Comparison of ENCODE assay signal across 2 cellular contexts in the genomic region with DNA sequence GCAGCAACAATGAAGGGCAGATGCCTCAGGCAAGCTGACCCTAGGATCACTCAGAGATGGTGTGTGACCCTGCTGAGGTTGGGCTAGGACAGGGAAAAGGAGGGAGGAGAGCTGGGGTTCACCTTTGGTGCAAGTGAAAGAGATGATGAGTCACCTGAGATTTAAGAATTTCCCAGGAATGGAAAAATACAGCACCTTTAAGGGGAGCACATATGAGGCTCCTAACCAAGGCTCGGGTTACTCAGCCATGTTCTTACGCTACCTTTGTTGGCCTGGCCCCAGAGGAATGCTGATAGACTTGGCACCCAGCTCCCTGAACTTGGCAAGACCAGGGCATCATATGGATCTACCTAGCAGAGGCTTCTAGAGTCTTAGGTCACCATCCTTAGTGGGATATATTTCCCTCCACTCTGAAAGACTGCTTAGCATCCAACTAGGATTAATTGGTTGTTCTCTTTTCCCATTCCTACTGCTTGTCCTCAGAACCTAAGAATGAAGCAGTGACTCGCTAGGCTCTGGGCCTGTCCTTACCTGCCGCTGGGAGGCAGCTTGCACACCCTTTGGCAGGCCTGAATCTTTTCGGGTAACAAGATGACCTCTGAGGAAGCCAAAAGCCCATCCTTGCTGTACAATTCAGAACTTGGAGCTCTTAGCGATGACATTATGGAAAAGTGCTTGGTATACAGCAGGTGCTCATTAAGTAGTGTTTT.
TF ChIP-seq lines count a peak whose summit lies in the region.

No MANE protein-coding gene starts in this region.

TF ChIP-seq in WTC11, 78 proteins besides CTCF, POLR2A, EP300 and RAD21:
- TF ChIP-seq, protein P1, sequence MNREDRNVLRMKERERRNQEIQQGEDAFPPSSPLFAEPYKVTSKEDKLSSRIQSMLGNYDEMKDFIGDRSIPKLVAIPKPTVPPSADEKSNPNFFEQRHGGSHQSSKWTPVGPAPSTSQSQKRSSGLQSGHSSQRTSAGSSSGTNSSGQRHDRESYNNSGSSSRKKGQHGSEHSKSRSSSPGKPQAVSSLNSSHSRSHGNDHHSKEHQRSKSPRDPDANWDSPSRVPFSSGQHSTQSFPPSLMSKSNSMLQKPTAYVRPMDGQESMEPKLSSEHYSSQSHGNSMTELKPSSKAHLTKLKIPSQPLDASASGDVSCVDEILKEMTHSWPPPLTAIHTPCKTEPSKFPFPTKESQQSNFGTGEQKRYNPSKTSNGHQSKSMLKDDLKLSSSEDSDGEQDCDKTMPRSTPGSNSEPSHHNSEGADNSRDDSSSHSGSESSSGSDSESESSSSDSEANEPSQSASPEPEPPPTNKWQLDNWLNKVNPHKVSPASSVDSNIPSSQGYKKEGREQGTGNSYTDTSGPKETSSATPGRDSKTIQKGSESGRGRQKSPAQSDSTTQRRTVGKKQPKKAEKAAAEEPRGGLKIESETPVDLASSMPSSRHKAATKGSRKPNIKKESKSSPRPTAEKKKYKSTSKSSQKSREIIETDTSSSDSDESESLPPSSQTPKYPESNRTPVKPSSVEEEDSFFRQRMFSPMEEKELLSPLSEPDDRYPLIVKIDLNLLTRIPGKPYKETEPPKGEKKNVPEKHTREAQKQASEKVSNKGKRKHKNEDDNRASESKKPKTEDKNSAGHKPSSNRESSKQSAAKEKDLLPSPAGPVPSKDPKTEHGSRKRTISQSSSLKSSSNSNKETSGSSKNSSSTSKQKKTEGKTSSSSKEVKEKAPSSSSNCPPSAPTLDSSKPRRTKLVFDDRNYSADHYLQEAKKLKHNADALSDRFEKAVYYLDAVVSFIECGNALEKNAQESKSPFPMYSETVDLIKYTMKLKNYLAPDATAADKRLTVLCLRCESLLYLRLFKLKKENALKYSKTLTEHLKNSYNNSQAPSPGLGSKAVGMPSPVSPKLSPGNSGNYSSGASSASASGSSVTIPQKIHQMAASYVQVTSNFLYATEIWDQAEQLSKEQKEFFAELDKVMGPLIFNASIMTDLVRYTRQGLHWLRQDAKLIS (CRISPR knock-in tag; IDR thresholded peaks at IDR 0.05; ENCODE audit: borderline replicate concordance): no peak
- TF ChIP-seq USF2 (CRISPR knock-in tag; IDR thresholded peaks at IDR 0.05) (no peak), TEAD1 (CRISPR knock-in tag; IDR thresholded peaks at IDR 0.05) (no peak), TCF7 (CRISPR knock-in tag; IDR thresholded peaks at IDR 0.05; ENCODE audit: low read depth) (no peak), ELF4 (CRISPR knock-in tag; IDR thresholded peaks at IDR 0.05; ENCODE audit: low read depth) (no peak), PREB (CRISPR knock-in tag; IDR thresholded peaks at IDR 0.05; ENCODE audit: borderline replicate concordance) (no peak), RELA (CRISPR knock-in tag; IDR thresholded peaks at IDR 0.05; ENCODE audit: borderline replicate concordance) (no peak), ESRRA (CRISPR knock-in tag; IDR thresholded peaks at IDR 0.05; ENCODE audit: borderline replicate concordance) (no peak), NFE2L1 (CRISPR knock-in tag; IDR thresholded peaks at IDR 0.05) (no peak), GABPB1 (CRISPR knock-in tag; IDR thresholded peaks at IDR 0.05) (no peak), KAT7 (CRISPR knock-in tag; IDR thresholded peaks at IDR 0.05; ENCODE audit: borderline replicate concordance) (no peak), HMGA2 (CRISPR knock-in tag; IDR thresholded peaks at IDR 0.05) (no peak)

TF ChIP-seq in HepG2, 621 proteins besides CTCF, POLR2A, EP300 and RAD21:
- TF ChIP-seq ARID4A (CRISPR knock-in tag; IDR thresholded peaks at IDR 0.05; ENCODE audit: borderline replicate concordance): 0 out of 2 replicates have a peak, but pooled peaks have one; percentile 26
- TF ChIP-seq SRSF9 (IDR thresholded peaks at IDR 0.05; ENCODE audit: borderline replicate concordance, insufficient read depth, low read depth, low read length, poor library complexity, severe bottlenecking): no peak
- TF ChIP-seq ZNF589 (CRISPR knock-in tag; conservative IDR thresholded peaks at IDR 0.05): no peak
- no peak for TF ChIP-seq BCL3 (CRISPR knock-in tag; IDR thresholded peaks at IDR 0.05)
- no peak for TF ChIP-seq CENPT (CRISPR knock-in tag; IDR thresholded peaks at IDR 0.05; ENCODE audit: low read depth)
- TF ChIP-seq, protein P2, sequence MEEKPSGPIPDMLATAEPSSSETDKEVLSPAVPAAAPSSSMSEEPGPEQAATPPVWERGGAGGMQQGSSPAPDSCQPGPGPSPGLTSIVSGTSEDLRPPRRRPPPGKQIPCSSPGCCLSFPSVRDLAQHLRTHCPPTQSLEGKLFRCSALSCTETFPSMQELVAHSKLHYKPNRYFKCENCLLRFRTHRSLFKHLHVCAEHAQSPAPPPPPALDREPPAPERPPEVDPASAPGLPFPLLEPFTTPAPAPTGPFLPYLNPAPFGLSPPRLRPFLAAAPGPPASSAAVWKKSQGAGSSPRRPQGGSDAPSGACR (CRISPR knock-in tag; IDR thresholded peaks at IDR 0.05): 0 out of 2 replicates have a peak, but pooled peaks have one; percentile 19
- no peak for TF ChIP-seq ZNF839 (CRISPR knock-in tag; IDR thresholded peaks at IDR 0.05; ENCODE audit: borderline replicate concordance)
- TF ChIP-seq ZKSCAN8 (CRISPR knock-in tag; IDR thresholded peaks at IDR 0.05; ENCODE audit: borderline replicate concordance): peak; percentile 45; the same call in 1 of the 2 replicates
- TF ChIP-seq, protein P3, sequence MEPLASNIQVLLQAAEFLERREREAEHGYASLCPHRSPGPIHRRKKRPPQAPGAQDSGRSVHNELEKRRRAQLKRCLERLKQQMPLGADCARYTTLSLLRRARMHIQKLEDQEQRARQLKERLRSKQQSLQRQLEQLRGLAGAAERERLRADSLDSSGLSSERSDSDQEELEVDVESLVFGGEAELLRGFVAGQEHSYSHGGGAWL (CRISPR knock-in tag; IDR thresholded peaks at IDR 0.05): no peak
- no peak for TF ChIP-seq KLF6 (CRISPR knock-in tag; IDR thresholded peaks at IDR 0.05)
TF ChIP-seq in HepG2: peak in this region for 3.
